In genomic region chr6:7112741-7113313, GRCh38 we compare ENCODE assay signal across 8 cellular contexts. TPM values are rescaled to one million over a fixed set of nuclear protein-coding genes. Genes with fewer than 3 reads are reported as not detected.
DNase-seq lines count a peak whose midpoint lies in the region; ATAC-seq and TF ChIP-seq lines count a peak whose summit lies in the region.

No MANE protein-coding gene starts in this region.

- H3K4me3 Mint-ChIP-seq in activated CD4-positive, alpha-beta memory T cell treated with anti-CD3 and anti-CD28 coated beads, Interleukin-2, amount 10 ng/mL, durations not matched to agents 7 days and 5 days: no peak overlapping the region

- in situ Hi-C loops in GM13977 (cut with MboI; ENCODE audit: low pct_unique_long_range_greater_than_20kb, low sequenced_read_pairs, unreplicated experiment): no loop called here

- POLR2A ChIA-PET in activated CD4-positive, alpha-beta memory T cell treated with anti-CD3 and anti-CD28 coated beads, Interleukin-2, amount 10 ng/mL, durations not matched to agents 7 days and 5 days (lab: Charles Lee): no interaction called here

- intact Hi-C loops in left cardiac atrium (cut with DNase I): loop anchor here in 1 of 2 donors (10.0 kb wide), 2 partner anchors 122 to 378 kb away; no protein-coding TSS in a partner anchor

- CTCF ChIA-PET in activated CD4-positive, alpha-beta memory T cell treated with anti-CD3 and anti-CD28 coated beads, Interleukin-2, amount 10 ng/mL, durations not matched to agents 7 days and 5 days (lab: Charles Lee): no interaction called here

- H3K27ac Mint-ChIP-seq in activated CD4-positive, alpha-beta memory T cell treated with anti-CD3 and anti-CD28 coated beads, Interleukin-2, amount 10 ng/mL, durations not matched to agents 7 days and 5 days: no peak overlapping the region

- H3K27me3 Mint-ChIP-seq in activated CD4-positive, alpha-beta memory T cell treated with anti-CD3 and anti-CD28 coated beads, Interleukin-2, amount 10 ng/mL, durations not matched to agents 7 days and 5 days: no peaks in the 10 kb centered on the region

- peaks cover 67% of the 10 kb centered on the region for H3K4me1 Mint-ChIP-seq in activated CD4-positive, alpha-beta memory T cell treated with anti-CD3 and anti-CD28 coated beads, Interleukin-2, amount 10 ng/mL, durations not matched to agents 7 days and 5 days

- no peaks in the 10 kb centered on the region for H3K9me3 Mint-ChIP-seq in activated CD4-positive, alpha-beta memory T cell treated with anti-CD3 and anti-CD28 coated beads, Interleukin-2, amount 10 ng/mL, durations not matched to agents 7 days and 5 days

- peak; percentile 38 for DNase-seq in GM13977 (ENCODE audit: low spot score)
- DNase-seq in LoVo (ENCODE audit: low spot score): peak; percentile 64
- DNase-seq in activated CD4-positive, alpha-beta memory T cell treated with anti-CD3 and anti-CD28 coated beads, Interleukin-2, amount 10 ng/mL, durations not matched to agents 7 days and 5 days: peak; percentile 23
- DNase-seq in left cardiac atrium: peak; percentile 34
- peak; percentile 37 for DNase-seq in stimulated activated CD4-positive, alpha-beta T cell treated with anti-CD3 and anti-CD28 coated beads, Interleukin-4, amount 100 ng/mL, for 24 hours
- DNase-seq in cortex of kidney (lab: John Stamatoyannopoulos, UW): no peak

- peaks cover 16% of the 10 kb centered on the region for H3K36me3 Mint-ChIP-seq in activated CD4-positive, alpha-beta memory T cell treated with anti-CD3 and anti-CD28 coated beads, Interleukin-2, amount 10 ng/mL, durations not matched to agents 7 days and 5 days (ENCODE audit: low read depth)

- TF ChIP-seq CTCF in GM13977 (IDR thresholded peaks at IDR 0.05; ENCODE audit: extremely low read depth, insufficient read depth, missing control alignments): no peak

- no peak for ATAC-seq in left cardiac atrium
- ATAC-seq in GM21360 (IDR thresholded peaks at IDR 0.05; ENCODE audit: unreplicated experiment): no peak
- ATAC-seq in HG03139 (IDR thresholded peaks at IDR 0.05; ENCODE audit: unreplicated experiment): no peak

RNA-seq across cellular contexts. Expression of gene RREB1, which starts 5.1 kb away (rescaled TPM):
- total RNA-seq in activated CD4-positive, alpha-beta memory T cell treated with anti-CD3 and anti-CD28 coated beads, Interleukin-2, amount 10 ng/mL, durations not matched to agents 7 days and 5 days: 10 to 100 TPM; 26.5 to 27.9 TPM
- 10 to 100 TPM; 34.2 to 37.6 TPM for total RNA-seq in left cardiac atrium
